In genomic region chr7:135712796-135713195, GRCh38 we compare ENCODE assay signal across 23 cellular contexts. TPM values are rescaled to one million over a fixed set of nuclear protein-coding genes. Genes with fewer than 3 reads are reported as not detected.
"Had no signal": no experiment of that assay in that cellular context is flagged by ENCODE, and none has a peak within 500 bp of the region (broad histone marks: within the 10 kb centered on the region; RNA-seq: fewer than 3 reads in every experiment).

No MANE protein-coding gene starts in this region.

- H3K27ac Mint-ChIP-seq: activated CD4-positive, alpha-beta memory T cell treated with anti-CD3 and anti-CD28 coated beads for 36 hours; activated CD4-positive, alpha-beta T cell treated with anti-CD3 and anti-CD28 coated beads for 36 hours; activated naive CD8-positive, alpha-beta T cell; activated T-helper 1 cell treated with anti-CD3 and anti-CD28 coated beads, Interleukin-12 subunit alpha, Interleukin-12 subunit beta, Interleukin-2, Interleukin-4 antibody, amounts not matched to agents 30 ng/mL and 10 ng/mL and 1 ng/mL, durations not matched to agents 14 hours and 24 hours and 36 hours; stimulated activated memory B cell treated with anti-CD40 and anti-IgM and Interleukin-4, amounts not matched to agents 10 μg/mL and 1 μg/mL and 100 μg/mL, for 72 hours; T-helper 17 cell had no signal

- H3K4me3 Mint-ChIP-seq: activated CD4-positive, alpha-beta memory T cell treated with anti-CD3 and anti-CD28 coated beads for 36 hours; activated CD4-positive, alpha-beta T cell treated with anti-CD3 and anti-CD28 coated beads for 36 hours; activated naive CD8-positive, alpha-beta T cell; activated T-helper 1 cell treated with anti-CD3 and anti-CD28 coated beads, Interleukin-12 subunit alpha, Interleukin-12 subunit beta, Interleukin-2, Interleukin-4 antibody, amounts not matched to agents 30 ng/mL and 10 ng/mL and 1 ng/mL, durations not matched to agents 14 hours and 24 hours and 36 hours; neural crest cell; stimulated activated memory B cell treated with anti-CD40 and anti-IgM and Interleukin-4, amounts not matched to agents 10 μg/mL and 1 μg/mL and 100 μg/mL, for 72 hours; T-helper 17 cell had no signal

- H3K9me3 ChIP-seq: gastroesophageal sphincter, heart right ventricle, left ventricle myocardium inferior, mucosa of descending colon, prostate gland, thoracic aorta had no signal

- H3K27ac ChIP-seq: cardiac muscle cell, dorsolateral prefrontal cortex, gastroesophageal sphincter, left ventricle myocardium inferior, prostate gland, VCaP had no signal

- H3K27me3 ChIP-seq: cardiac muscle cell, heart right ventricle had no signal

- DNase-seq: activated CD4-positive, alpha-beta memory T cell treated with anti-CD3 and anti-CD28 coated beads for 36 hours; activated CD4-positive, alpha-beta T cell treated with anti-CD3 and anti-CD28 coated beads for 36 hours; activated T-cell treated with anti-CD3 and anti-CD28 coated beads for 4 hours; dorsolateral prefrontal cortex; heart right ventricle; left ventricle myocardium inferior; mucosa of descending colon; naive B cell; stimulated activated CD4-positive, alpha-beta T cell treated with anti-CD3 and anti-CD28 coated beads, Interleukin-4, amount 100 ng/mL, for 4 hours; T-helper 17 cell had no signal

- H3K4me3 ChIP-seq: cardiac muscle cell, dorsolateral prefrontal cortex, gastroesophageal sphincter, heart right ventricle, left ventricle myocardium inferior, mucosa of descending colon, prostate gland, smooth muscle cell, thoracic aorta had no signal

- H3K27me3 Mint-ChIP-seq: activated CD4-positive, alpha-beta memory T cell treated with anti-CD3 and anti-CD28 coated beads for 36 hours; stimulated activated memory B cell treated with anti-CD40 and anti-IgM and Interleukin-4, amounts not matched to agents 10 μg/mL and 1 μg/mL and 100 μg/mL, for 72 hours had no signal

- H3K36me3 Mint-ChIP-seq: activated CD4-positive, alpha-beta memory T cell treated with anti-CD3 and anti-CD28 coated beads for 36 hours; activated naive CD8-positive, alpha-beta T cell; naive B cell; stimulated activated memory B cell treated with anti-CD40 and anti-IgM and Interleukin-4, amounts not matched to agents 10 μg/mL and 1 μg/mL and 100 μg/mL, for 72 hours had no signal

- H3K9me3 Mint-ChIP-seq: activated CD4-positive, alpha-beta memory T cell treated with anti-CD3 and anti-CD28 coated beads for 36 hours; activated T-helper 1 cell treated with anti-CD3 and anti-CD28 coated beads, Interleukin-12 subunit alpha, Interleukin-12 subunit beta, Interleukin-2, Interleukin-4 antibody, amounts not matched to agents 30 ng/mL and 10 ng/mL and 1 ng/mL, durations not matched to agents 14 hours and 24 hours and 36 hours; naive B cell; neural crest cell; stimulated activated memory B cell treated with anti-CD40 and anti-IgM and Interleukin-4, amounts not matched to agents 10 μg/mL and 1 μg/mL and 100 μg/mL, for 72 hours had no signal

- H3K36me3 ChIP-seq: cardiac muscle cell, gastroesophageal sphincter, heart right ventricle, left ventricle myocardium inferior, prostate gland, thoracic aorta had no signal

- ATAC-seq: activated CD4-positive, alpha-beta T cell treated with anti-CD3 and anti-CD28 coated beads for 36 hours; gastroesophageal sphincter; mucosa of descending colon; sciatic nerve; stimulated activated memory B cell treated with anti-CD40 and anti-IgM and Interleukin-4, amounts not matched to agents 10 μg/mL and 1 μg/mL and 100 μg/mL, for 72 hours; T-helper 17 cell had no signal

- H3K4me1 ChIP-seq: prostate gland had no signal

- H3K4me1 Mint-ChIP-seq: activated CD4-positive, alpha-beta T cell treated with anti-CD3 and anti-CD28 coated beads for 36 hours; naive B cell; stimulated activated memory B cell treated with anti-CD40 and anti-IgM and Interleukin-4, amounts not matched to agents 10 μg/mL and 1 μg/mL and 100 μg/mL, for 72 hours; T-helper 17 cell had no signal

RNA-seq across cellular contexts. Expression of gene SLC13A4, which starts 15.2 kb away (rescaled TPM):
- total RNA-seq: activated CD4-positive, alpha-beta memory T cell treated with anti-CD3 and anti-CD28 coated beads for 36 hours; activated CD4-positive, alpha-beta T cell treated with anti-CD3 and anti-CD28 coated beads for 36 hours; activated T-helper 1 cell treated with anti-CD3 and anti-CD28 coated beads, Interleukin-12 subunit alpha, Interleukin-12 subunit beta, Interleukin-2, Interleukin-4 antibody, amounts not matched to agents 30 ng/mL and 10 ng/mL and 1 ng/mL, durations not matched to agents 14 hours and 24 hours and 36 hours; epithelial cell of proximal tubule; mucosa of descending colon; smooth muscle cell; T-helper 17 cell had no signal

RNA-seq across cellular contexts. Expression of gene FAM180A, which starts 35.8 kb away (rescaled TPM):
- total RNA-seq: activated CD4-positive, alpha-beta memory T cell treated with anti-CD3 and anti-CD28 coated beads for 36 hours; activated CD4-positive, alpha-beta T cell treated with anti-CD3 and anti-CD28 coated beads for 36 hours; activated T-helper 1 cell treated with anti-CD3 and anti-CD28 coated beads, Interleukin-12 subunit alpha, Interleukin-12 subunit beta, Interleukin-2, Interleukin-4 antibody, amounts not matched to agents 30 ng/mL and 10 ng/mL and 1 ng/mL, durations not matched to agents 14 hours and 24 hours and 36 hours; cardiac muscle cell; epithelial cell of proximal tubule; kidney epithelial cell; neural crest cell; smooth muscle cell; T-helper 17 cell had no signal
- polyA plus RNA-seq: cardiac muscle cell had no signal
